In the genomic region with DNA sequence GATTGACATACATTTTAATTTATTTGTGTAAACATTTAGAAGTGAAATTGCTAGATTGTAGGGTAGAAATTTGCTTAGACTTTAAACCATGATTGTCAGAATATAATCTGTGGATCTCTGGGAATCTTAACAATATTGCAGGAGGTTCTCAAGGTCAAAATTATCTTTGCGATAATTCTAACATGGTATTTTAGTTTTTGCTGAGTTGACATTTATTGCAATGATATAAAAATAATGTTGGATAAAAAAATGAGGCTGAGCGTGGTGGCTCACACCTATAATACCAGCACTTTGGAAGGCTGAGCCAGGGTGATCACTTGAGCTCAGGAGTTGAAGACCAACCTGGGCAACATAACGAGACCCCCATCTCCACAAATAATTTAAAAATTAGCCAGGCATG, we compare ENCODE assay signal across 2 cellular contexts.
TF ChIP-seq lines count a peak whose summit lies in the region.

No MANE protein-coding gene starts in this region.

TF ChIP-seq in HepG2, 621 proteins besides CTCF, POLR2A, EP300 and RAD21 (continued from another document):
- TF ChIP-seq ZNF703 (CRISPR knock-in tag; IDR thresholded peaks at IDR 0.05; ENCODE audit: borderline replicate concordance) (no peak), ZBTB1 (CRISPR knock-in tag; IDR thresholded peaks at IDR 0.05; ENCODE audit: borderline replicate concordance) (no peak), HNRNPL (IDR thresholded peaks at IDR 0.05; ENCODE audit: low read depth, low read length) (no peak), MAFF (IDR thresholded peaks at IDR 0.05; ENCODE audit: low read depth, low read length) (peak; percentile 98), MAFK (conservative IDR thresholded peaks at IDR 0.05 in 1 of 2, IDR thresholded peaks at IDR 0.05 in 1 of 2; ENCODE audit: low read length in 2 of 2) (peak; percentile 95 to 99), MEIS2 (CRISPR knock-in tag; IDR thresholded peaks at IDR 0.05) (no peak), HOXA5 (CRISPR knock-in tag; IDR thresholded peaks at IDR 0.05) (no peak)
- TF ChIP-seq, protein P1, sequence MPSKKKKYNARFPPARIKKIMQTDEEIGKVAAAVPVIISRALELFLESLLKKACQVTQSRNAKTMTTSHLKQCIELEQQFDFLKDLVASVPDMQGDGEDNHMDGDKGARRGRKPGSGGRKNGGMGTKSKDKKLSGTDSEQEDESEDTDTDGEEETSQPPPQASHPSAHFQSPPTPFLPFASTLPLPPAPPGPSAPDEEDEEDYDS (CRISPR knock-in tag; IDR thresholded peaks at IDR 0.05) = no peak
- TF ChIP-seq, protein P2, sequence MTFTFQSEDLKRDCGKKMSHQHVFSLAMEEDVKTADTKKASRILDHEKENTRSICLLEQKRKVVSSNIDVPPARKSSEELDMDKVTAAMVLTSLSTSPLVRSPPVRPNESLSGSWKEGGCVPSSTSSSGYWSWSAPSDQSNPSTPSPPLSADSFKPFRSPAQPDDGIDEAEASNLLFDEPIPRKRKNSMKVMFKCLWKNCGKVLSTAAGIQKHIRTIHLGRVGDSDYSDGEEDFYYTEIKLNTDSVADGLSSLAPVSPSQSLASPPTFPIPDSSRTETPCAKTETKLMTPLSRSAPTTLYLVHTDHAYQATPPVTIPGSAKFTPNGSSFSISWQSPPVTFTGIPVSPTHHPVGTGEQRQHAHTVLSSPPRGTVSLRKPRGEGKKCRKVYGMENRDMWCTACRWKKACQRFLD (CRISPR knock-in tag; IDR thresholded peaks at IDR 0.05; ENCODE audit: borderline replicate concordance) = no peak

TF ChIP-seq in K562, 482 proteins besides CTCF, POLR2A, EP300 and RAD21:
- TF ChIP-seq PHF21A (IDR thresholded peaks at IDR 0.05; ENCODE audit: borderline replicate concordance, low read depth) (no peak), C11orf30 (IDR thresholded peaks at IDR 0.05; ENCODE audit: low read depth) (peak; percentile 73), MAFF (IDR thresholded peaks at IDR 0.05; ENCODE audit: low read length) (peak; percentile 95), MAFK (IDR thresholded peaks at IDR 0.05; ENCODE audit: low read length) (peak; percentile 96), ZNF316 (IDR thresholded peaks at IDR 0.05) (peak; percentile 90), MAFG (tag; conservative IDR thresholded peaks at IDR 0.05) (peak; percentile 87), SIX5 (IDR thresholded peaks at IDR 0.05; ENCODE audit: borderline replicate concordance in 1 of 2, insufficient read depth in 1 of 2, low read depth in 1 of 2, low read length in 2 of 2) (no peak), ZBTB7A (IDR thresholded peaks at IDR 0.05; ENCODE audit: borderline replicate concordance, control insufficient read depth, low read depth, low read length) (no peak)
